Comparison of ENCODE assay signal across 10 cellular contexts in genomic region chr18:47254341-47254939, GRCh38. TPM values are rescaled to one million over a fixed set of nuclear protein-coding genes. Genes with fewer than 3 reads are reported as not detected.
DNase-seq lines count a peak whose midpoint lies in the region; ATAC-seq, FAIRE-seq and TF ChIP-seq lines count a peak whose summit lies in the region.
"Had no signal": no experiment of that assay in that cellular context is flagged by ENCODE, and none has a peak within 500 bp of the region (broad histone marks: within the 10 kb centered on the region; RNA-seq: fewer than 3 reads in every experiment).

No MANE protein-coding gene starts in this region.

- peaks cover 22% of the 10 kb centered on the region for H3K9me3 Mint-ChIP-seq in astrocyte (ENCODE audit: unreplicated experiment)

- no peaks in the 10 kb centered on the region for H3K4me1 Mint-ChIP-seq in astrocyte (ENCODE audit: low read depth, unreplicated experiment)

- H3K27me3 ChIP-seq in AG04450 (ENCODE audit: control insufficient read depth, insufficient read depth, low read length) (peaks cover 40% of the 10 kb centered on the region), astrocyte (ENCODE audit: insufficient read depth, low read length) (peaks cover 74% of the 10 kb centered on the region), gastroesophageal sphincter (peaks cover 99% of the 10 kb centered on the region)

- H3K27ac Mint-ChIP-seq in astrocyte (ENCODE audit: unreplicated experiment): no peak overlapping the region

- ATAC-seq in GM21723 (IDR thresholded peaks at IDR 0.05; ENCODE audit: unreplicated experiment): no peak
- no peak for ATAC-seq in GM21381 (IDR thresholded peaks at IDR 0.05; ENCODE audit: unreplicated experiment)
- ATAC-seq in gastroesophageal sphincter: no peak

- H3K27ac ChIP-seq in AG04450 (ENCODE audit: low read depth, low read length): no peak overlapping the region
- no peak overlapping the region for H3K27ac ChIP-seq in astrocyte (ENCODE audit: low read depth, low read length)
- H3K27ac ChIP-seq in gastroesophageal sphincter: no peak overlapping the region

- DNase-seq in AG04450 (ENCODE audit: low read depth, low spot score) (peak; percentile 1), HEK293T (ENCODE audit: extremely low spot score) (peak; percentile 41), astrocyte (ENCODE audit: low read depth) (peak; percentile 14), kidney tubule cell (ENCODE audit: low spot score) (peak; percentile 38), NK-92 (lab: John Stamatoyannopoulos, UW; ENCODE audit: unreplicated experiment) (no peak)
- DNase-seq: NCI-H69 had no signal

- H3K4me1 ChIP-seq in astrocyte (ENCODE audit: insufficient read depth, low read length) (no peaks in the 10 kb centered on the region), gastroesophageal sphincter (peaks cover 0 to 8% (median 0%) of the 10 kb centered on the region in 3 donors)

- H3K79me2 ChIP-seq in astrocyte (ENCODE audit: insufficient read depth, low read length): no peaks in the 10 kb centered on the region

- H3K36me3 ChIP-seq in astrocyte (ENCODE audit: insufficient read depth, low read length) (no peaks in the 10 kb centered on the region), gastroesophageal sphincter (no peaks in the 10 kb centered on the region)

- FAIRE-seq in astrocyte (lab: Jason Lieb, UNC): no peak

- H3K4me3 ChIP-seq in AG04450 (ENCODE audit: low read depth, low read length) (no peak overlapping the region), astrocyte (ENCODE audit: insufficient read depth, low read depth, low read length) (no peak overlapping the region), gastroesophageal sphincter (no peak overlapping the region)

- TF ChIP-seq POLR2A in gastroesophageal sphincter (IDR thresholded peaks at IDR 0.05): no peak

- H3K4me2 ChIP-seq in astrocyte (ENCODE audit: low read length): no peak overlapping the region

- no peaks in the 10 kb centered on the region for H3K36me3 Mint-ChIP-seq in astrocyte (ENCODE audit: low read depth, unreplicated experiment)

- no peak for TF ChIP-seq CTCF in AG04450 (IDR thresholded peaks at IDR 0.05; ENCODE audit: low read depth, low read length)
- no peak for TF ChIP-seq CTCF in astrocyte (IDR thresholded peaks at IDR 0.05; ENCODE audit: insufficient read depth, low read depth, low read length)
- no peak for TF ChIP-seq CTCF in gastroesophageal sphincter (IDR thresholded peaks at IDR 0.05)

- H3K4me3 Mint-ChIP-seq in astrocyte (ENCODE audit: unreplicated experiment): no peak overlapping the region

- POLR2A ChIA-PET in AG04450 (lab: Yijun Ruan, JAX) (no interaction called here), HEK293T (lab: Yijun Ruan, JAX) (no interaction called here)

- peaks cover 4% of the 10 kb centered on the region for H4K20me1 ChIP-seq in astrocyte (ENCODE audit: insufficient read depth, low read length)

- peaks cover 96% of the 10 kb centered on the region for H3K27me3 Mint-ChIP-seq in astrocyte (ENCODE audit: low read depth, unreplicated experiment)

- H3K9me3 ChIP-seq in AG04450 (ENCODE audit: control insufficient read depth, insufficient read depth, low read length) (peaks cover 5% of the 10 kb centered on the region; the same call in 1 of the 2 replicates), astrocyte (ENCODE audit: insufficient read depth, low read depth, low read length) (peaks cover 7% of the 10 kb centered on the region), gastroesophageal sphincter (no peaks in the 10 kb centered on the region)

- no peak overlapping the region for H2AFZ ChIP-seq in astrocyte (ENCODE audit: low read depth, low read length)

- TF ChIP-seq EP300 in gastroesophageal sphincter (IDR thresholded peaks at IDR 0.05): no peak

- H3K9ac ChIP-seq in astrocyte (ENCODE audit: low read length): no peak overlapping the region

- CTCF ChIA-PET in AG04450 (lab: Charles Lee) (no interaction called here), HEK293T (lab: Yijun Ruan, JAX) (no interaction called here)

- 2% methylated on average over 19 of the region's 31 CpGs; no CpG with 5 or more reads in 1 of the 2 donors for WGBS in gastroesophageal sphincter (ENCODE audit: low coverage in 1 of 2), 2 donors

TF ChIP-seq in HEK293T, 16 proteins besides CTCF, POLR2A, EP300 and RAD21:
- TF ChIP-seq ELF4 (IDR thresholded peaks at IDR 0.05) (no peak), FOXM1 (IDR thresholded peaks at IDR 0.05; ENCODE audit: borderline replicate concordance) (no peak), BHLHE40 (IDR thresholded peaks at IDR 0.05; ENCODE audit: borderline replicate concordance) (no peak), SUZ12 (IDR thresholded peaks at IDR 0.05) (no peak), L3MBTL2 (conservative IDR thresholded peaks at IDR 0.05) (no peak), CTBP1 (IDR thresholded peaks at IDR 0.05; ENCODE audit: borderline replicate concordance) (no peak), FOXK2 (IDR thresholded peaks at IDR 0.05) (no peak), NFRKB (IDR thresholded peaks at IDR 0.05) (no peak), ARNT (IDR thresholded peaks at IDR 0.05) (no peak), TARDBP (IDR thresholded peaks at IDR 0.05) (no peak), FOXA1 (IDR thresholded peaks at IDR 0.05) (no peak)

RNA-seq across cellular contexts. Expression of gene SKOR2, which starts 3.0 kb away (rescaled TPM):
- not detected in 2 replicates for polyA plus RNA-seq in AG04450 (2011; rRNA removed)
- polyA minus RNA-seq in AG04450 (2011; rRNA and poly(A)+ RNA removed): not detected in 2 replicates
- not detected in 2 replicates for total RNA-seq in astrocyte
- not detected for total RNA-seq in gastroesophageal sphincter
- total RNA-seq: kidney epithelial cell had no signal
